Comparison of ENCODE assay signal across 19 cellular contexts in genomic region chr16:30951193-30951592, GRCh38. TPM values are rescaled to one million over a fixed set of nuclear protein-coding genes. Genes with fewer than 3 reads are reported as not detected.
A peak's percentile ranks its signal among the peaks of the same experiment; 100 is the strongest.
DNase-seq lines count a peak whose midpoint lies in the region; ATAC-seq and TF ChIP-seq lines count a peak whose summit lies in the region.
"Had no signal": no experiment of that assay in that cellular context is flagged by ENCODE, and none has a peak within 500 bp of the region (broad histone marks: within the 10 kb centered on the region; RNA-seq: fewer than 3 reads in every experiment).

No MANE protein-coding gene starts in this region.

- no peak overlapping the region for H3K9ac ChIP-seq in subcutaneous abdominal adipose tissue (ENCODE audit: low read length in 5 of 5)

- no peaks in the 10 kb centered on the region for H3K36me3 ChIP-seq in adrenal gland (replicated peaks in 1 of 2)
- H3K36me3 ChIP-seq in right lobe of liver = no peaks in the 10 kb centered on the region
- H3K36me3 ChIP-seq in subcutaneous abdominal adipose tissue (ENCODE audit: control insufficient read depth in 5 of 5, insufficient read depth in 5 of 5, low read length in 5 of 5) = peaks cover 0 to 18% (median 8%) of the 10 kb centered on the region in 5 donors

- H3K27ac Mint-ChIP-seq in activated CD4-positive, alpha-beta memory T cell treated with anti-CD3 and anti-CD28 coated beads, Interleukin-2, amount 10 ng/mL, durations not matched to agents 7 days and 5 days = no peak overlapping the region
- H3K27ac Mint-ChIP-seq in activated CD4-positive, alpha-beta memory T cell treated with anti-CD3 and anti-CD28 coated beads for 36 hours = no peak overlapping the region
- H3K27ac Mint-ChIP-seq: H9 had no signal

- no peak for ATAC-seq in right lobe of liver
- no peak for ATAC-seq in HG03025 (IDR thresholded peaks at IDR 0.05; ENCODE audit: low FRiP score, unreplicated experiment)

- H3K27me3 Mint-ChIP-seq in activated CD4-positive, alpha-beta memory T cell treated with anti-CD3 and anti-CD28 coated beads, Interleukin-2, amount 10 ng/mL, durations not matched to agents 7 days and 5 days = no peaks in the 10 kb centered on the region
- H3K27me3 Mint-ChIP-seq in activated CD4-positive, alpha-beta memory T cell treated with anti-CD3 and anti-CD28 coated beads for 36 hours = no peaks in the 10 kb centered on the region
- H3K27me3 Mint-ChIP-seq: stimulated activated naive CD8-positive, alpha-beta T cell treated with anti-CD3 and anti-CD28 coated beads, Interleukin-15, Interleukin-2, amounts not matched to agents 100 ng/mL and 50 ng/mL, for 24 hours had no signal

- H3K4me1 ChIP-seq in adrenal gland (replicated peaks in 1 of 2) = peaks cover 27 to 32% of the 10 kb centered on the region in 2 donors
- H3K4me1 ChIP-seq in right lobe of liver = peaks cover 0 to 56% (median 25%) of the 10 kb centered on the region in 4 donors
- H3K4me1 ChIP-seq in subcutaneous abdominal adipose tissue (ENCODE audit: control insufficient read depth in 5 of 5, insufficient read depth in 5 of 5, low read length in 5 of 5) = peaks cover 8 to 56% (median 46%) of the 10 kb centered on the region in 5 donors

- peaks cover 32% of the 10 kb centered on the region for H3K4me1 Mint-ChIP-seq in activated CD4-positive, alpha-beta memory T cell treated with anti-CD3 and anti-CD28 coated beads, Interleukin-2, amount 10 ng/mL, durations not matched to agents 7 days and 5 days
- peaks cover 18% of the 10 kb centered on the region for H3K4me1 Mint-ChIP-seq in activated CD4-positive, alpha-beta memory T cell treated with anti-CD3 and anti-CD28 coated beads for 36 hours (ENCODE audit: low read depth)

- H3K27ac ChIP-seq in adrenal gland (peak overlapping the region in 3 of 5 donors; percentile 86 to 94 (median 87)), right lobe of liver (peak overlapping the region; percentile 94 to 96 (median 96)), subcutaneous abdominal adipose tissue (ENCODE audit: low read depth, low read length) (peak overlapping the region; percentile 30)

- peak overlapping the region; percentile 34 for H3K4me3 Mint-ChIP-seq in activated CD4-positive, alpha-beta memory T cell treated with anti-CD3 and anti-CD28 coated beads, Interleukin-2, amount 10 ng/mL, durations not matched to agents 7 days and 5 days
- H3K4me3 Mint-ChIP-seq in activated CD4-positive, alpha-beta memory T cell treated with anti-CD3 and anti-CD28 coated beads for 36 hours = no peak overlapping the region

- POLR2A ChIA-PET in activated CD4-positive, alpha-beta memory T cell treated with anti-CD3 and anti-CD28 coated beads, Interleukin-2, amount 10 ng/mL, durations not matched to agents 7 days and 5 days (lab: Charles Lee) = interaction anchor here (2.0 to 2.4 kb wide), 2 partner anchors 10 to 122 kb away, joined by 15 to 18 read pairs; partner anchors contain the start of genes ZNF646 and ZNF668
- POLR2A ChIA-PET in activated CD4-positive, alpha-beta memory T cell treated with anti-CD3 and anti-CD28 coated beads for 36 hours (lab: Charles Lee) = interaction anchor here (1.1 kb wide), 1 partner anchor 13 kb away, joined by 3 read pairs; no protein-coding TSS in a partner anchor

- intact Hi-C loops in activated CD4-positive, alpha-beta memory T cell treated with anti-CD3 and anti-CD28 coated beads for 36 hours (cut with micrococcal nuclease) = no loop called here
- intact Hi-C loops in adrenal gland (cut with DNase I) = no loop called here
- intact Hi-C loops in right lobe of liver (cut with DNase I) = no loop called here

- H3K36me3 Mint-ChIP-seq in activated CD4-positive, alpha-beta memory T cell treated with anti-CD3 and anti-CD28 coated beads, Interleukin-2, amount 10 ng/mL, durations not matched to agents 7 days and 5 days (ENCODE audit: low read depth) = peaks cover 15% of the 10 kb centered on the region
- H3K36me3 Mint-ChIP-seq in activated CD4-positive, alpha-beta memory T cell treated with anti-CD3 and anti-CD28 coated beads for 36 hours = no peaks in the 10 kb centered on the region

- no peaks in the 10 kb centered on the region for H3K9me3 ChIP-seq in adrenal gland (replicated peaks in 1 of 3)
- no peaks in the 10 kb centered on the region for H3K9me3 ChIP-seq in right lobe of liver
- H3K9me3 ChIP-seq in subcutaneous abdominal adipose tissue (ENCODE audit: control insufficient read depth in 5 of 5, low read length in 5 of 5) = no peaks in the 10 kb centered on the region

- H3K9me3 Mint-ChIP-seq in activated CD4-positive, alpha-beta memory T cell treated with anti-CD3 and anti-CD28 coated beads, Interleukin-2, amount 10 ng/mL, durations not matched to agents 7 days and 5 days = no peaks in the 10 kb centered on the region
- H3K9me3 Mint-ChIP-seq in activated CD4-positive, alpha-beta memory T cell treated with anti-CD3 and anti-CD28 coated beads for 36 hours = no peaks in the 10 kb centered on the region
- H3K9me3 Mint-ChIP-seq: H9; stimulated activated naive CD8-positive, alpha-beta T cell treated with anti-CD3 and anti-CD28 coated beads, Interleukin-15, Interleukin-2, amounts not matched to agents 100 ng/mL and 50 ng/mL, for 24 hours had no signal

- no peak for TF ChIP-seq POLR2A in adrenal gland (IDR thresholded peaks at IDR 0.05)
- TF ChIP-seq POLR2A in right lobe of liver (IDR thresholded peaks at IDR 0.05) = no peak

- H3K27me3 ChIP-seq in adrenal gland = no peaks in the 10 kb centered on the region
- no peaks in the 10 kb centered on the region for H3K27me3 ChIP-seq in right lobe of liver
- H3K27me3 ChIP-seq in subcutaneous abdominal adipose tissue (ENCODE audit: control insufficient read depth in 5 of 5, insufficient read depth in 4 of 5, low read length in 5 of 5) = no peaks in the 10 kb centered on the region

- DNase-seq in activated CD4-positive, alpha-beta memory T cell treated with anti-CD3 and anti-CD28 coated beads, Interleukin-2, amount 10 ng/mL, durations not matched to agents 7 days and 5 days = no peak
- no peak for DNase-seq in activated CD4-positive, alpha-beta memory T cell treated with anti-CD3 and anti-CD28 coated beads for 36 hours
- no peak for DNase-seq in adrenal gland
- DNase-seq in right lobe of liver = no peak
- no peak for DNase-seq in pons (ENCODE audit: low spot score)
- no peak for DNase-seq in foreskin fibroblast
- DNase-seq: activated naive CD4-positive, alpha-beta T cell treated with Interleukin-2 at 50 U/mL for 16 hours; DMS 273 treated with DMSO at 0.1 percent for 48 hours; erythroblast; H9; midbrain; NCI-H2081 treated with DMSO at 0.1 percent for 48 hours; NCI-H774; SHP77; stimulated activated CD4-positive, alpha-beta T cell treated with anti-CD3 and anti-CD28 coated beads, Interleukin-4, amount 100 ng/mL, for 24 hours; T1000 had no signal

- 58 to 94% (median 67%) methylated on average over 1 of the region's 1 CpG for WGBS in adrenal gland, 4 donors
- 14% methylated on average over 1 of the region's 1 CpG for WGBS in right lobe of liver (ENCODE audit: insufficient coverage, low coverage, low lambda C conversion rate, missing lambda C conversion rate)

- no peak for TF ChIP-seq CTCF in adrenal gland (IDR thresholded peaks at IDR 0.05)
- TF ChIP-seq CTCF in right lobe of liver (IDR thresholded peaks at IDR 0.05) = no peak
- no peak for TF ChIP-seq CTCF in foreskin fibroblast (IDR thresholded peaks at IDR 0.05; ENCODE audit: low read depth, low read length)

- CTCF ChIA-PET in activated CD4-positive, alpha-beta memory T cell treated with anti-CD3 and anti-CD28 coated beads, Interleukin-2, amount 10 ng/mL, durations not matched to agents 7 days and 5 days (lab: Charles Lee) = interaction anchor here (1.8 to 3.5 kb wide), 3 partner anchors 10 to 191 kb away, joined by 9 to 32 read pairs (median 9); no protein-coding TSS in a partner anchor
- CTCF ChIA-PET in activated CD4-positive, alpha-beta memory T cell treated with anti-CD3 and anti-CD28 coated beads for 36 hours (lab: Charles Lee) = interaction anchor here (0.7 to 6.0 kb wide), 4 partner anchors 10 to 106 kb away, joined by 3 to 66 read pairs (median 4); no protein-coding TSS in a partner anchor

- H3K4me3 ChIP-seq in adrenal gland (no peak overlapping the region), right lobe of liver (peak overlapping the region in 1 of 3 donors; percentile 94), subcutaneous abdominal adipose tissue (ENCODE audit: low read depth in 1 of 5, low read length in 5 of 5) (no peak overlapping the region), foreskin fibroblast (ENCODE audit: low read depth in 1 of 2, low read length in 2 of 2) (no peak overlapping the region)

RNA-seq across cellular contexts. Expression of gene ORAI3, which starts 2.3 kb away (rescaled TPM):
- total RNA-seq in activated CD4-positive, alpha-beta memory T cell treated with anti-CD3 and anti-CD28 coated beads, Interleukin-2, amount 10 ng/mL, durations not matched to agents 7 days and 5 days = 10 to 100 TPM; 30.3 to 33.6 TPM
- 1 to 10 TPM; 9.6 to 9.7 TPM for total RNA-seq in activated CD4-positive, alpha-beta memory T cell treated with anti-CD3 and anti-CD28 coated beads for 36 hours
- total RNA-seq in adrenal gland (100 to 1,000 TPM in 1 of 8 donors, 10 to 100 TPM in 7; 25.6 to 101 (median 88.5) TPM), right lobe of liver (10 to 100 TPM; 27.7 to 56.6 (median 31.6) TPM)
- polyA plus RNA-seq in adrenal gland = 10 to 100 TPM; 19.5 to 60.5 (median 45.8) TPM

RNA-seq across cellular contexts. Expression of gene SETD1A, which starts 6.4 kb away (rescaled TPM):
- total RNA-seq in activated CD4-positive, alpha-beta memory T cell treated with anti-CD3 and anti-CD28 coated beads, Interleukin-2, amount 10 ng/mL, durations not matched to agents 7 days and 5 days = 10 to 100 TPM; 18.8 to 20.3 TPM
- 10 to 100 TPM; 16.4 to 17.4 TPM for total RNA-seq in activated CD4-positive, alpha-beta memory T cell treated with anti-CD3 and anti-CD28 coated beads for 36 hours
- total RNA-seq in adrenal gland (10 to 100 TPM in 6 of 8 donors, 1 to 10 TPM in 2; 6.0 to 23.0 (median 12.8) TPM), right lobe of liver (1 to 10 TPM; 3.7 to 7.4 (median 6.9) TPM)
- polyA plus RNA-seq in adrenal gland = 10 to 100 TPM in 2 of 3 donors, 1 to 10 TPM in 1; 8.7 to 40.1 (median 19.1) TPM

RNA-seq across cellular contexts. Expression of gene FBXL19, which starts 27.8 kb away (rescaled TPM):
- 10 to 100 TPM; 25.8 to 27.2 TPM for total RNA-seq in activated CD4-positive, alpha-beta memory T cell treated with anti-CD3 and anti-CD28 coated beads, Interleukin-2, amount 10 ng/mL, durations not matched to agents 7 days and 5 days
- total RNA-seq in activated CD4-positive, alpha-beta memory T cell treated with anti-CD3 and anti-CD28 coated beads for 36 hours = 10 to 100 TPM; 21.0 to 22.2 TPM
- 10 to 100 TPM in 7 of 8 donors, 1 to 10 TPM in 1; 6.6 to 17.6 (median 12.5) TPM for total RNA-seq in adrenal gland
- polyA plus RNA-seq in adrenal gland = 10 to 100 TPM in 2 of 3 donors, 1 to 10 TPM in 1; 1.6 to 74.1 (median 14.0) TPM
- 1 to 10 TPM; 2.8 to 8.0 (median 3.4) TPM for total RNA-seq in right lobe of liver

RNA-seq across cellular contexts. Expression of gene HSD3B7, which starts 33.8 kb away (rescaled TPM):
- 1 to 10 TPM; 7.1 to 7.5 TPM for total RNA-seq in activated CD4-positive, alpha-beta memory T cell treated with anti-CD3 and anti-CD28 coated beads, Interleukin-2, amount 10 ng/mL, durations not matched to agents 7 days and 5 days
- total RNA-seq in activated CD4-positive, alpha-beta memory T cell treated with anti-CD3 and anti-CD28 coated beads for 36 hours = 1 to 10 TPM; 2.2 TPM
- total RNA-seq in adrenal gland (10 to 100 TPM; 26.1 to 78.8 (median 39.2) TPM), right lobe of liver (100 to 1,000 TPM in 3 of 6 experiments, 10 to 100 TPM in 3; 54.6 to 219 (median 86.9) TPM)
- 10 to 100 TPM; 11.1 to 46.3 (median 24.3) TPM for polyA plus RNA-seq in adrenal gland

RNA-seq across cellular contexts. Expression of gene CTF1, which starts 54.8 kb away (rescaled TPM):
- total RNA-seq in activated CD4-positive, alpha-beta memory T cell treated with anti-CD3 and anti-CD28 coated beads, Interleukin-2, amount 10 ng/mL, durations not matched to agents 7 days and 5 days = under 1 TPM; 0.20 to 0.25 TPM
- total RNA-seq in activated CD4-positive, alpha-beta memory T cell treated with anti-CD3 and anti-CD28 coated beads for 36 hours = under 1 TPM; 0.22 to 0.43 TPM
- total RNA-seq in adrenal gland (10 to 100 TPM in 4 of 8 donors, 1 to 10 TPM in 4; 3.4 to 13.9 (median 9.1) TPM), right lobe of liver (under 1 TPM in 4 of 6 experiments, not detected in 2; 0.13 to 0.74 (median 0.43) TPM)
- polyA plus RNA-seq in adrenal gland = 1 to 10 TPM; 4.0 to 7.0 (median 4.7) TPM

Comparison
In these comparisons a context has a peak if more than half of its experiments do, and no peak if none do; other contexts are left out.
1. H3K27ac ChIP-seq: peak in every context shown above with its lines; median percentile 96 in right lobe of liver; 87 in adrenal gland; 30 in subcutaneous abdominal adipose tissue.